Comparison of ENCODE assay signal across 8 cellular contexts in genomic region chr7:155007947-155008346, GRCh38. TPM values are rescaled to one million over a fixed set of nuclear protein-coding genes. Genes with fewer than 3 reads are reported as not detected.
DNase-seq lines count a peak whose midpoint lies in the region; ATAC-seq and TF ChIP-seq lines count a peak whose summit lies in the region.

No MANE protein-coding gene starts in this region.

- H3K9me3 ChIP-seq in OCI-LY3 (ENCODE audit: insufficient read depth, low read length): no peaks in the 10 kb centered on the region
- no peaks in the 10 kb centered on the region for H3K9me3 ChIP-seq in prostate gland

- no peak overlapping the region for H3K4me3 ChIP-seq in OCI-LY3 (ENCODE audit: low read length)
- H3K4me3 ChIP-seq in prostate gland: no peak overlapping the region

- peaks cover 9% of the 10 kb centered on the region for H3K4me1 Mint-ChIP-seq in progenitor cell of endocrine pancreas (ENCODE audit: low read depth)
- peaks cover 8 to 10% of the 10 kb centered on the region in 2 donors for H3K4me1 Mint-ChIP-seq in stimulated activated naive B cell treated with anti-CD40 and anti-IgM and Interleukin-4, amounts not matched to agents 10 μg/mL and 1 μg/mL and 100 μg/mL, for 72 hours

- no peaks in the 10 kb centered on the region for H4K20me1 ChIP-seq in OCI-LY3 (ENCODE audit: insufficient read depth, low read length)

- peaks cover 22% of the 10 kb centered on the region for H3K79me2 ChIP-seq in OCI-LY3 (ENCODE audit: low read length)

- peaks cover 2% of the 10 kb centered on the region for H3K27me3 Mint-ChIP-seq in progenitor cell of endocrine pancreas
- H3K27me3 Mint-ChIP-seq in stimulated activated naive B cell treated with anti-CD40 and anti-IgM and Interleukin-4, amounts not matched to agents 10 μg/mL and 1 μg/mL and 100 μg/mL, for 72 hours: no peaks in the 10 kb centered on the region

- H2AFZ ChIP-seq in OCI-LY3 (ENCODE audit: low read depth, low read length): no peak overlapping the region

- H3K27me3 ChIP-seq in OCI-LY3 (ENCODE audit: low read depth, low read length) (no peaks in the 10 kb centered on the region), prostate gland (replicated peaks; ENCODE audit: insufficient read depth) (no peaks in the 10 kb centered on the region)

- H3K4me1 ChIP-seq in OCI-LY3 (ENCODE audit: low read length) (peaks cover 9% of the 10 kb centered on the region), prostate gland (replicated peaks) (no peaks in the 10 kb centered on the region)

- WGBS in prostate gland: 62% methylated on average over 13 of the region's 13 CpGs

- POLR2A ChIA-PET in RWPE1 (lab: Yijun Ruan, JAX; ENCODE audit: low non-redundant PET): no interaction called here

- H3K9ac ChIP-seq in OCI-LY3 (ENCODE audit: low read length): no peak overlapping the region

- DNase-seq in DMS53 (lab: John Stamatoyannopoulos, UW): peak; percentile 18
- DNase-seq in DMS53 treated with DMSO at 0.1 percent for 48 hours (lab: John Stamatoyannopoulos, UW; ENCODE audit: unreplicated experiment): no peak
- peak; percentile 55 for DNase-seq in ecto neural progenitor cell (ENCODE audit: low spot score)
- DNase-seq in progenitor cell of endocrine pancreas (ENCODE audit: low spot score, unreplicated experiment): no peak
- no peak for DNase-seq in RWPE1 (ENCODE audit: low spot score)
- DNase-seq in prostate gland (ENCODE audit: low spot score): no peak
- no peak for DNase-seq in stimulated activated naive B cell treated with anti-CD40 and anti-IgM and Interleukin-4, amounts not matched to agents 10 μg/mL and 1 μg/mL and 100 μg/mL, for 72 hours

- H3K4me3 Mint-ChIP-seq in progenitor cell of endocrine pancreas (ENCODE audit: low read depth): no peak overlapping the region
- H3K4me3 Mint-ChIP-seq in stimulated activated naive B cell treated with anti-CD40 and anti-IgM and Interleukin-4, amounts not matched to agents 10 μg/mL and 1 μg/mL and 100 μg/mL, for 72 hours: no peak overlapping the region

- H3K27ac Mint-ChIP-seq in progenitor cell of endocrine pancreas: no peak overlapping the region
- no peak overlapping the region for H3K27ac Mint-ChIP-seq in stimulated activated naive B cell treated with anti-CD40 and anti-IgM and Interleukin-4, amounts not matched to agents 10 μg/mL and 1 μg/mL and 100 μg/mL, for 72 hours

- H3K4me2 ChIP-seq in OCI-LY3 (ENCODE audit: low read length): no peak overlapping the region

- CTCF ChIA-PET in RWPE1 (lab: Yijun Ruan, JAX): interaction anchor here (0.7 kb wide), 1 partner anchor 498 kb away, joined by 3 read pairs; no protein-coding TSS in a partner anchor

- no peaks in the 10 kb centered on the region for H3K9me3 Mint-ChIP-seq in progenitor cell of endocrine pancreas (ENCODE audit: low read depth)
- no peaks in the 10 kb centered on the region for H3K9me3 Mint-ChIP-seq in stimulated activated naive B cell treated with anti-CD40 and anti-IgM and Interleukin-4, amounts not matched to agents 10 μg/mL and 1 μg/mL and 100 μg/mL, for 72 hours

- TF ChIP-seq CTCF in OCI-LY3 (IDR thresholded peaks at IDR 0.05; ENCODE audit: low read depth, low read length): peak; percentile 62
- TF ChIP-seq CTCF in progenitor cell of endocrine pancreas (IDR thresholded peaks at IDR 0.05; ENCODE audit: unreplicated experiment): peak; percentile 26
- TF ChIP-seq CTCF in RWPE1 (conservative IDR thresholded peaks at IDR 0.05; ENCODE audit: low read depth): no peak
- no peak for TF ChIP-seq CTCF in prostate gland (IDR thresholded peaks at IDR 0.05)

- TF ChIP-seq POLR2A in prostate gland (IDR thresholded peaks at IDR 0.05): no peak

- intact Hi-C loops in prostate gland (cut with DNase I): loop anchor here (10.0 kb wide), 2 partner anchors 67 to 157 kb away; partner anchors contain the start of gene HTR5A

- no peak overlapping the region for H3K27ac ChIP-seq in OCI-LY3 (ENCODE audit: low read length)
- no peak overlapping the region for H3K27ac ChIP-seq in RWPE1
- no peak overlapping the region for H3K27ac ChIP-seq in prostate gland

- H3K36me3 Mint-ChIP-seq in progenitor cell of endocrine pancreas (ENCODE audit: insufficient read depth): peaks cover 6% of the 10 kb centered on the region
- H3K36me3 Mint-ChIP-seq in stimulated activated naive B cell treated with anti-CD40 and anti-IgM and Interleukin-4, amounts not matched to agents 10 μg/mL and 1 μg/mL and 100 μg/mL, for 72 hours: peaks cover 4 to 16% of the 10 kb centered on the region in 2 donors

- peaks cover 28% of the 10 kb centered on the region for H3K36me3 ChIP-seq in OCI-LY3 (replicated peaks; ENCODE audit: low read depth, low read length)
- H3K36me3 ChIP-seq in prostate gland: no peaks in the 10 kb centered on the region

- no peak for ATAC-seq in stimulated activated naive B cell treated with anti-CD40 and anti-IgM and Interleukin-4, amounts not matched to agents 10 μg/mL and 1 μg/mL and 100 μg/mL, for 72 hours (replicated peaks)

RNA-seq across cellular contexts. Expression of gene PAXIP1, which starts 5.0 kb away (rescaled TPM):
- total RNA-seq in progenitor cell of endocrine pancreas (26.4 and 27.7 TPM in 2 replicates), prostate gland (10 to 100 TPM; 15.8 to 24.1 TPM)

Comparison
In these comparisons a context has a peak if more than half of its experiments do, and no peak if none do; other contexts are left out.
1. DNase-seq: peak in DMS53 (single experiment) and ecto neural progenitor cell (single experiment); none in DMS53 treated with DMSO at 0.1 percent for 48 hours (single experiment), progenitor cell of endocrine pancreas (single experiment), RWPE1 (single experiment), prostate gland (single experiment) and stimulated activated naive B cell treated with anti-CD40 and anti-IgM and Interleukin-4, amounts not matched to agents 10 μg/mL and 1 μg/mL and 100 μg/mL, for 72 hours (single experiment).
2. CTCF ChIP-seq: peak in OCI-LY3 (single experiment) and progenitor cell of endocrine pancreas (single experiment); none in RWPE1 (single experiment) and prostate gland (0 of 4).